ENCODE assay signal across 26 cellular contexts in genomic region chr7:157925383-157925875, GRCh38.
"Had no signal": no experiment of that assay in that cellular context is flagged by ENCODE, and none has a peak within 500 bp of the region (broad histone marks: within the 10 kb centered on the region; RNA-seq: fewer than 3 reads in every experiment).

No MANE protein-coding gene starts in this region.

- H3K27ac ChIP-seq: brain microvascular endothelial cell, cardiac muscle cell, KMS-11, Peyer's patch, RWPE1, SJCRH30, VCaP had no signal

- H3K4me3 Mint-ChIP-seq: activated CD4-positive, alpha-beta memory T cell treated with anti-CD3 and anti-CD28 coated beads for 36 hours; activated CD4-positive, alpha-beta T cell treated with anti-CD3 and anti-CD28 coated beads, Interleukin-2, amount 10 ng/mL, durations not matched to agents 7 days and 5 days; activated T-cell treated with anti-CD3 and anti-CD28 coated beads, Interleukin-2, amount 50 U/mL, for 24 hours had no signal

- H3K9me3 Mint-ChIP-seq: activated CD4-positive, alpha-beta memory T cell treated with anti-CD3 and anti-CD28 coated beads for 36 hours; activated naive CD4-positive, alpha-beta T cell treated with anti-CD3 and anti-CD28 coated beads, Interleukin-2, amount 50 U/mL, for 72 hours; activated T-cell treated with anti-CD3 and anti-CD28 coated beads, Interleukin-2, amount 50 U/mL, for 24 hours had no signal

- H3K9ac ChIP-seq: KMS-11, SK-N-SH had no signal

- H3K4me1 ChIP-seq: Peyer's patch, SJCRH30 had no signal

- H3K4me2 ChIP-seq: KMS-11, SK-N-SH had no signal

- H3K36me3 ChIP-seq: brain microvascular endothelial cell, cardiac muscle cell, MG63, Peyer's patch, SJCRH30 had no signal

- H3K27me3 ChIP-seq: brain microvascular endothelial cell, cardiac muscle cell, MG63, Peyer's patch had no signal

- H3K4me3 ChIP-seq: cardiac muscle cell, MG63, Peyer's patch, SJCRH30 had no signal

- H3K27ac Mint-ChIP-seq: activated CD4-positive, alpha-beta memory T cell treated with anti-CD3 and anti-CD28 coated beads for 36 hours; activated CD4-positive, alpha-beta T cell treated with anti-CD3 and anti-CD28 coated beads, Interleukin-2, amount 10 ng/mL, durations not matched to agents 7 days and 5 days; activated naive CD4-positive, alpha-beta T cell treated with anti-CD3 and anti-CD28 coated beads, Interleukin-2, amount 50 U/mL, for 72 hours; activated T-cell treated with anti-CD3 and anti-CD28 coated beads, Interleukin-2, amount 50 U/mL, for 24 hours had no signal

- DNase-seq: activated CD4-positive, alpha-beta memory T cell treated with anti-CD3 and anti-CD28 coated beads for 36 hours; activated CD4-positive, alpha-beta T cell treated with anti-CD3 and anti-CD28 coated beads, Interleukin-2, amount 10 ng/mL, durations not matched to agents 7 days and 5 days; activated CD4-positive, CD25-positive, alpha-beta regulatory T cell; activated effector memory CD4-positive, alpha-beta T cell treated with anti-CD3 and anti-CD28 coated beads, Interleukin-2, amount 50 U/mL, for 16 hours; activated naive CD4-positive, alpha-beta T cell treated with Interleukin-2 at 50 U/mL for 16 hours; activated T-cell treated with anti-CD3 and anti-CD28 coated beads, Interleukin-2, amount 50 U/mL, for 24 hours; brain microvascular endothelial cell; MG63; MV-4-11; NCI-H1092 treated with DMSO at 0.1 percent for 48 hours; NCI-H1436; NCI-H1694 treated with DMSO at 0.1 percent for 48 hours; NCI-H2029 treated with DMSO at 0.1 percent for 48 hours; NCI-H345; NCI-H510A; NCI-H526 treated with DMSO at 0.1 percent for 48 hours; NCI-H82; Peyer's patch; Right ventricle myocardium superior; SJCRH30; SK-N-SH had no signal

- H3K9me3 ChIP-seq: MG63, SJCRH30, SK-N-SH had no signal

- H3K27me3 Mint-ChIP-seq: activated CD4-positive, alpha-beta T cell treated with anti-CD3 and anti-CD28 coated beads, Interleukin-2, amount 10 ng/mL, durations not matched to agents 7 days and 5 days had no signal

- H3K36me3 Mint-ChIP-seq: activated CD4-positive, alpha-beta memory T cell treated with anti-CD3 and anti-CD28 coated beads for 36 hours; activated naive CD4-positive, alpha-beta T cell treated with anti-CD3 and anti-CD28 coated beads, Interleukin-2, amount 50 U/mL, for 72 hours had no signal
